In genomic region chr4:15349965-15350364, GRCh38 we compare ENCODE assay signal across 15 cellular contexts.
"Had no signal": no experiment of that assay in that cellular context is flagged by ENCODE, and none has a peak within 500 bp of the region (broad histone marks: within the 10 kb centered on the region; RNA-seq: fewer than 3 reads in every experiment).

No MANE protein-coding gene starts in this region.

- H3K4me3 ChIP-seq: breast epithelium, gastrocnemius medialis, heart left ventricle, lower lobe of right lung, prostate gland, testis had no signal

- H3K36me3 Mint-ChIP-seq: activated naive CD8-positive, alpha-beta T cell treated with anti-CD3 and anti-CD28 coated beads, Interleukin-2, amount 10 ng/mL, durations not matched to agents 7 days and 5 days had no signal

- H3K4me3 Mint-ChIP-seq: activated CD4-positive, alpha-beta T cell treated with anti-CD3 and anti-CD28 coated beads, Interleukin-2, amount 10 ng/mL, durations not matched to agents 7 days and 5 days; activated naive CD8-positive, alpha-beta T cell treated with anti-CD3 and anti-CD28 coated beads, Interleukin-2, amount 10 ng/mL, durations not matched to agents 7 days and 5 days; stimulated activated naive CD8-positive, alpha-beta T cell treated with anti-CD3 and anti-CD28 coated beads, Interleukin-15, Interleukin-2, amounts not matched to agents 100 ng/mL and 50 ng/mL, for 24 hours had no signal

- H3K36me3 ChIP-seq: breast epithelium, gastrocnemius medialis, heart left ventricle, lower lobe of right lung, prostate gland had no signal

- H3K4me1 ChIP-seq: breast epithelium, gastrocnemius medialis, prostate gland, testis had no signal

- H3K27ac Mint-ChIP-seq: activated CD4-positive, alpha-beta T cell treated with anti-CD3 and anti-CD28 coated beads, Interleukin-2, amount 10 ng/mL, durations not matched to agents 7 days and 5 days; activated naive CD8-positive, alpha-beta T cell treated with anti-CD3 and anti-CD28 coated beads, Interleukin-2, amount 10 ng/mL, durations not matched to agents 7 days and 5 days; stimulated activated naive CD8-positive, alpha-beta T cell treated with anti-CD3 and anti-CD28 coated beads, Interleukin-15, Interleukin-2, amounts not matched to agents 100 ng/mL and 50 ng/mL, for 24 hours had no signal

- H3K27me3 ChIP-seq: breast epithelium, gastrocnemius medialis, heart left ventricle, testis had no signal

- H3K9me3 Mint-ChIP-seq: activated CD4-positive, alpha-beta T cell treated with anti-CD3 and anti-CD28 coated beads, Interleukin-2, amount 10 ng/mL, durations not matched to agents 7 days and 5 days; activated naive CD8-positive, alpha-beta T cell treated with anti-CD3 and anti-CD28 coated beads, Interleukin-2, amount 10 ng/mL, durations not matched to agents 7 days and 5 days; stimulated activated naive CD8-positive, alpha-beta T cell treated with anti-CD3 and anti-CD28 coated beads, Interleukin-15, Interleukin-2, amounts not matched to agents 100 ng/mL and 50 ng/mL, for 24 hours had no signal

- H3K27ac ChIP-seq: breast epithelium, epithelial cell of prostate, gastrocnemius medialis, lower lobe of right lung, prostate gland, testis had no signal

- H3K9me3 ChIP-seq: breast epithelium, gastrocnemius medialis, heart left ventricle, lower lobe of right lung, prostate gland, testis had no signal

- DNase-seq: activated CD4-positive, alpha-beta T cell treated with anti-CD3 and anti-CD28 coated beads, Interleukin-2, amount 10 ng/mL, durations not matched to agents 7 days and 5 days; activated CD8-positive, alpha-beta memory T cell treated with anti-CD3 and anti-CD28 coated beads for 24 hours; activated naive CD4-positive, alpha-beta T cell; activated naive CD8-positive, alpha-beta T cell treated with anti-CD3 and anti-CD28 coated beads, Interleukin-2, amount 10 ng/mL, durations not matched to agents 7 days and 5 days; anterior cingulate cortex; gastrocnemius medialis; heart left ventricle; lower lobe of right lung; occipital lobe; testis had no signal

- ATAC-seq: gastrocnemius medialis, heart left ventricle, lower lobe of right lung had no signal

- FAIRE-seq: urothelium cell line had no signal
